ENCODE assay signal across 22 cellular contexts in genomic region chr10:74890460-74890859, GRCh38.
"Had no signal": no experiment of that assay in that cellular context is flagged by ENCODE, and none has a peak within 500 bp of the region (broad histone marks: within the 10 kb centered on the region; RNA-seq: fewer than 3 reads in every experiment).

No MANE protein-coding gene starts in this region.

- H3K4me1 Mint-ChIP-seq: activated CD4-positive, alpha-beta memory T cell treated with anti-CD3 and anti-CD28 coated beads, Interleukin-2, amount 10 ng/mL, durations not matched to agents 7 days and 5 days had no signal

- H3K36me3 Mint-ChIP-seq: activated naive CD8-positive, alpha-beta T cell; stimulated activated effector memory CD8-positive, alpha-beta T cell treated with anti-CD3 and anti-CD28 coated beads, Interleukin-12 subunit alpha, Interleukin-12 subunit beta, amount 100 ng/mL, for 72 hours had no signal

- H3K27me3 Mint-ChIP-seq: activated CD4-positive, alpha-beta memory T cell treated with anti-CD3 and anti-CD28 coated beads, Interleukin-2, amount 10 ng/mL, durations not matched to agents 7 days and 5 days; activated CD4-positive, alpha-beta T cell treated with anti-CD3 and anti-CD28 coated beads, Interleukin-2, amount 10 ng/mL, durations not matched to agents 24 days and 14 days; activated naive CD8-positive, alpha-beta T cell; activated T-cell treated with anti-CD3 and anti-CD28 coated beads, Interleukin-2, amount 50 U/mL, for 24 hours; naive thymus-derived CD4-positive, alpha-beta T cell; stimulated activated naive CD8-positive, alpha-beta T cell treated with anti-CD3 and anti-CD28 coated beads, Interleukin-15, Interleukin-2, amounts not matched to agents 100 ng/mL and 50 ng/mL, for 24 hours; type B pancreatic cell had no signal

- H3K27ac Mint-ChIP-seq: activated CD4-positive, alpha-beta memory T cell treated with anti-CD3 and anti-CD28 coated beads, Interleukin-2, amount 10 ng/mL, durations not matched to agents 7 days and 5 days; neural progenitor cell; stimulated activated naive CD8-positive, alpha-beta T cell treated with anti-CD3 and anti-CD28 coated beads, Interleukin-15, Interleukin-2, amounts not matched to agents 100 ng/mL and 50 ng/mL, for 24 hours; type B pancreatic cell had no signal

- H3K4me1 ChIP-seq: colonic mucosa had no signal

- H3K36me3 ChIP-seq: cardiac muscle cell, colonic mucosa, neural progenitor cell, right lobe of liver, thoracic aorta, uterus had no signal

- H3K9me3 Mint-ChIP-seq: activated CD4-positive, alpha-beta memory T cell treated with anti-CD3 and anti-CD28 coated beads, Interleukin-2, amount 10 ng/mL, durations not matched to agents 7 days and 5 days; activated CD4-positive, alpha-beta T cell treated with anti-CD3 and anti-CD28 coated beads, Interleukin-2, amount 10 ng/mL, durations not matched to agents 24 days and 14 days; activated T-cell treated with anti-CD3 and anti-CD28 coated beads, Interleukin-2, amount 50 U/mL, for 24 hours; naive thymus-derived CD4-positive, alpha-beta T cell; neural progenitor cell; stimulated activated effector memory CD8-positive, alpha-beta T cell treated with anti-CD3 and anti-CD28 coated beads, Interleukin-12 subunit alpha, Interleukin-12 subunit beta, amount 100 ng/mL, for 72 hours; stimulated activated naive CD8-positive, alpha-beta T cell treated with anti-CD3 and anti-CD28 coated beads, Interleukin-15, Interleukin-2, amounts not matched to agents 100 ng/mL and 50 ng/mL, for 24 hours; type B pancreatic cell had no signal

- H3K4me3 Mint-ChIP-seq: activated CD4-positive, alpha-beta memory T cell treated with anti-CD3 and anti-CD28 coated beads, Interleukin-2, amount 10 ng/mL, durations not matched to agents 7 days and 5 days; activated CD4-positive, alpha-beta T cell treated with anti-CD3 and anti-CD28 coated beads, Interleukin-2, amount 10 ng/mL, durations not matched to agents 24 days and 14 days; activated naive CD8-positive, alpha-beta T cell; activated T-cell treated with anti-CD3 and anti-CD28 coated beads, Interleukin-2, amount 50 U/mL, for 24 hours; neural progenitor cell; stimulated activated effector memory CD8-positive, alpha-beta T cell treated with anti-CD3 and anti-CD28 coated beads, Interleukin-12 subunit alpha, Interleukin-12 subunit beta, amount 100 ng/mL, for 72 hours; stimulated activated naive CD8-positive, alpha-beta T cell treated with anti-CD3 and anti-CD28 coated beads, Interleukin-15, Interleukin-2, amounts not matched to agents 100 ng/mL and 50 ng/mL, for 24 hours; type B pancreatic cell had no signal

- ATAC-seq: left colon; naive thymus-derived CD4-positive, alpha-beta T cell had no signal

- H3K27me3 ChIP-seq: cardiac muscle cell, colonic mucosa, dorsolateral prefrontal cortex, neural progenitor cell, right lobe of liver, uterus had no signal

- H3K9me3 ChIP-seq: colonic mucosa, right lobe of liver, thoracic aorta, uterus had no signal

- H3K27ac ChIP-seq: cardiac muscle cell, colonic mucosa, neural progenitor cell, right lobe of liver, thoracic aorta had no signal

- DNase-seq: activated CD4-positive, alpha-beta memory T cell treated with anti-CD3 and anti-CD28 coated beads, Interleukin-2, amount 10 ng/mL, durations not matched to agents 7 days and 5 days; activated CD4-positive, alpha-beta T cell treated with anti-CD3 and anti-CD28 coated beads, Interleukin-2, amount 10 ng/mL, durations not matched to agents 24 days and 14 days; activated CD4-positive, CD25-positive, alpha-beta regulatory T cell treated with anti-CD3 and anti-CD28 coated beads, Interleukin-2, amount 50 U/mL, for 72 hours; activated CD8-positive, alpha-beta memory T cell treated with anti-CD3 and anti-CD28 coated beads, Interleukin-2, amount 50 U/mL, for 48 hours; activated T-cell treated with anti-CD3 and anti-CD28 coated beads, Interleukin-2, amount 50 U/mL, for 24 hours; colonic mucosa; left colon; naive thymus-derived CD4-positive, alpha-beta T cell; occipital lobe; stimulated activated CD4-positive, alpha-beta T cell treated with anti-CD3 and anti-CD28 coated beads, Interleukin-12 subunit alpha, Interleukin-12 subunit beta, amount 100 ng/mL, for 4 hours; stimulated activated CD4-positive, alpha-beta T cell treated with anti-CD3 and anti-CD28 coated beads, Interleukin-4, amount 100 ng/mL, for 1 hour; T-helper 2 cell; uterus had no signal

- H3K4me3 ChIP-seq: cardiac muscle cell, colonic mucosa, dorsolateral prefrontal cortex, neural progenitor cell, right lobe of liver, thoracic aorta, uterus had no signal
